ENCODE assay signal across 12 cellular contexts in genomic region chr2:145685323-145686050, GRCh38.
"Had no signal": no experiment of that assay in that cellular context is flagged by ENCODE, and none has a peak within 500 bp of the region (broad histone marks: within the 10 kb centered on the region; RNA-seq: fewer than 3 reads in every experiment).

No MANE protein-coding gene starts in this region.

- H3K4me3 ChIP-seq: prostate gland, right lobe of liver, tibial nerve, vagina had no signal

- ATAC-seq: left lobe of liver; right lobe of liver; stimulated activated naive B cell treated with anti-CD40 and anti-IgM and Interleukin-4, amounts not matched to agents 10 μg/mL and 1 μg/mL and 100 μg/mL, for 72 hours had no signal

- H3K27ac ChIP-seq: brain microvascular endothelial cell, prostate gland, right lobe of liver, tibial nerve, vagina had no signal

- H3K36me3 ChIP-seq: brain microvascular endothelial cell, prostate gland, right lobe of liver, tibial nerve, vagina had no signal

- H3K27me3 ChIP-seq: brain microvascular endothelial cell, right lobe of liver, tibial nerve, vagina had no signal

- H3K4me1 ChIP-seq: prostate gland, right lobe of liver, tibial nerve, vagina had no signal

- H3K9me3 ChIP-seq: prostate gland, right lobe of liver, tibial nerve, vagina had no signal

- DNase-seq: activated CD4-positive, alpha-beta T cell treated with anti-CD3 and anti-CD28 coated beads, Interleukin-2, amount 50 U/mL, for 1 hour; amniotic stem cell; brain microvascular endothelial cell; glutamatergic neuron; occipital lobe; right lobe of liver; stimulated activated CD4-positive, alpha-beta T cell treated with anti-CD3 and anti-CD28 coated beads, Interleukin-2, amount 100 ng/mL, for 24 hours; stimulated activated naive B cell treated with anti-CD40 and anti-IgM and Interleukin-4, amounts not matched to agents 10 μg/mL and 1 μg/mL and 100 μg/mL, for 72 hours had no signal
